In the genomic region with DNA sequence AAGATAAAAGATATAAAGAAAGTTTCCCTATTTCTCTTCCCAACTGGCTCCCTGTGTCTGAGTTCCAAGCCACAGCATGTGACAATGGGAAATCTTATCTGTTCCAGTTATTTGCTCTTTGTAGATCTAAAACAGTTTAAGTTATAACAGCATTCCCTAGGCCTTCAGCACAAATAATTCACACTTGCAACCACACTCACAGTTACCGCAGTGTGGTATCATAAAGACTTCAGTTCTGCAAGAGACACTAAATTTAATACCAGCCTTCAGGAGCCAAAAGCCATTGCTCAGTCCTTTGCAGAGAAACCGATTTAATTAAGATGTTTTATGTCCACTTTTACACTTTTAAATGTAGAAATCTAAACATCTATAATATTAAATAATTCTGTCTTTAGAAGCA, we compare ENCODE assay signal across 13 cellular contexts.
DNase-seq lines count a peak whose midpoint lies in the region; ATAC-seq and TF ChIP-seq lines count a peak whose summit lies in the region.
"Had no signal": no experiment of that assay in that cellular context is flagged by ENCODE, and none has a peak within 500 bp of the region (broad histone marks: within the 10 kb centered on the region; RNA-seq: fewer than 3 reads in every experiment).

No MANE protein-coding gene starts in this region.

- DNase-seq in DMS 273 (lab: John Stamatoyannopoulos, UW; ENCODE audit: unreplicated experiment) (peak; percentile 15), DMS 273 treated with DMSO at 0.1 percent for 48 hours (lab: John Stamatoyannopoulos, UW) (no peak), G401 (ENCODE audit: low spot score) (peak; percentile 2)
- no peak for DNase-seq in activated naive CD8-positive, alpha-beta T cell treated with anti-CD3 and anti-CD28 coated beads, Interleukin-2, amount 50 U/mL, for 24 hours
- DNase-seq: Caco-2; CD8-positive, alpha-beta memory T cell; HCEC 1CT; HFFc6 had no signal

- H3K27ac Mint-ChIP-seq in brain: peak overlapping the region in 4 of 5 experiments; percentile 33 to 92 (median 57)
- peak overlapping the region in 2 of 3 experiments; percentile 78 to 81 for H3K27ac Mint-ChIP-seq in nephron
- H3K27ac Mint-ChIP-seq in activated naive CD8-positive, alpha-beta T cell treated with anti-CD3 and anti-CD28 coated beads, Interleukin-2, amount 50 U/mL, for 24 hours: no peak overlapping the region
- H3K27ac Mint-ChIP-seq: CD14-positive monocyte, HFFc6 had no signal

- no peaks in the 10 kb centered on the region for H3K36me3 Mint-ChIP-seq in brain
- H3K36me3 Mint-ChIP-seq in nephron (ENCODE audit: low read depth): peaks cover 4% of the 10 kb centered on the region
- no peaks in the 10 kb centered on the region for H3K36me3 Mint-ChIP-seq in activated naive CD8-positive, alpha-beta T cell treated with anti-CD3 and anti-CD28 coated beads, Interleukin-2, amount 50 U/mL, for 24 hours (ENCODE audit: low read depth)
- H3K36me3 Mint-ChIP-seq: CD14-positive monocyte; CD8-positive, alpha-beta memory T cell had no signal

- H3K4me3 Mint-ChIP-seq in brain (peak overlapping the region in 1 of 5 experiments; percentile 49), nephron (no peak overlapping the region)
- no peak overlapping the region for H3K4me3 Mint-ChIP-seq in activated naive CD8-positive, alpha-beta T cell treated with anti-CD3 and anti-CD28 coated beads, Interleukin-2, amount 50 U/mL, for 24 hours
- H3K4me3 Mint-ChIP-seq: CD14-positive monocyte, HFFc6 had no signal

- ATAC-seq in activated naive CD8-positive, alpha-beta T cell treated with anti-CD3 and anti-CD28 coated beads, Interleukin-2, amount 50 U/mL, for 24 hours: no peak
- no peak for ATAC-seq in HG03095 (IDR thresholded peaks at IDR 0.05; ENCODE audit: unreplicated experiment)
- ATAC-seq: GM12878 had no signal

- peaks cover 49% of the 10 kb centered on the region for H3K4me1 Mint-ChIP-seq in brain
- peaks cover 32% of the 10 kb centered on the region for H3K4me1 Mint-ChIP-seq in nephron
- H3K4me1 Mint-ChIP-seq in activated naive CD8-positive, alpha-beta T cell treated with anti-CD3 and anti-CD28 coated beads, Interleukin-2, amount 50 U/mL, for 24 hours: no peaks in the 10 kb centered on the region

- in situ Hi-C loops in G401 (cut with HindIII; ENCODE audit: low sequenced_read_pairs): no loop called here

- peaks cover 6 to 11% (median 8%) of the 10 kb centered on the region in 5 experiments for H3K9me3 Mint-ChIP-seq in brain
- peaks cover 2% of the 10 kb centered on the region for H3K9me3 Mint-ChIP-seq in nephron
- H3K9me3 Mint-ChIP-seq in activated naive CD8-positive, alpha-beta T cell treated with anti-CD3 and anti-CD28 coated beads, Interleukin-2, amount 50 U/mL, for 24 hours: no peaks in the 10 kb centered on the region
- H3K9me3 Mint-ChIP-seq: HFFc6 had no signal

- TF ChIP-seq CTCF in brain (conservative IDR thresholded peaks at IDR 0.05) (no peak), nephron (IDR thresholded peaks at IDR 0.05; ENCODE audit: unreplicated experiment in 3 of 3) (no peak)

- no peaks in the 10 kb centered on the region for H3K27me3 Mint-ChIP-seq in brain
- H3K27me3 Mint-ChIP-seq in nephron (ENCODE audit: low read depth): no peaks in the 10 kb centered on the region
- no peaks in the 10 kb centered on the region for H3K27me3 Mint-ChIP-seq in activated naive CD8-positive, alpha-beta T cell treated with anti-CD3 and anti-CD28 coated beads, Interleukin-2, amount 50 U/mL, for 24 hours
- H3K27me3 Mint-ChIP-seq: CD8-positive, alpha-beta memory T cell had no signal

Comparison
In these comparisons a context has a peak if more than half of its experiments do, and no peak if none do; other contexts are left out.
1. DNase-seq: peak in DMS 273 (single experiment) and G401 (single experiment); none in DMS 273 treated with DMSO at 0.1 percent for 48 hours (single experiment) and activated naive CD8-positive, alpha-beta T cell treated with anti-CD3 and anti-CD28 coated beads, Interleukin-2, amount 50 U/mL, for 24 hours (single experiment).